31 cellular contexts compared by ENCODE assay signal in the genomic region with DNA sequence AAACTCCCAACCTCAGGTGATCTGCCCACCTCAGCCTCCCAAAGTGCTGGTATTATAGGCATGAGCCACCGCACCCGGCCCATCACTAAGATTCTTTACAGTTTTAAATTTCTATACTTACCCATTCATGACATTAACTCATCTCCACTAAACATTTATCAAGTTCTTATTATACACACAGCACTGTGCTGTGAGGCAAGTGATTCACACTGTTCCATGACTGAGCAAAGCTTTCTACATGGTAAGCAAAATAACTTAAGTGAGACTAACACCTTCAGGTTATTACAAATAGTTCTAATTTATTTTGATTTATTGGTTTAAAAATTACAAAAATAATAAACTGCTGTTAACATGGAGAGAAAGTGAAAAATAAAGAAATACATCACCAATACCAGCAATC. TPM values are rescaled to one million over a fixed set of nuclear protein-coding genes. Genes with fewer than 3 reads are reported as not detected.
"Had no signal": no experiment of that assay in that cellular context is flagged by ENCODE, and none has a peak within 500 bp of the region (broad histone marks: within the 10 kb centered on the region; RNA-seq: fewer than 3 reads in every experiment).

No MANE protein-coding gene starts in this region.

- DNase-seq: activated CD4-positive, alpha-beta memory T cell treated with anti-CD3 and anti-CD28 coated beads for 36 hours; activated CD4-positive, alpha-beta T cell treated with anti-CD3 and anti-CD28 coated beads for 36 hours; activated CD4-positive, alpha-beta T cell treated with anti-CD3 and anti-CD28 coated beads, Interleukin-2, amount 10 ng/mL, durations not matched to agents 24 days and 14 days; activated CD4-positive, CD25-positive, alpha-beta regulatory T cell; activated CD4-positive, CD25-positive, alpha-beta regulatory T cell treated with anti-CD3 and anti-CD28 coated beads, Interleukin-2, amount 50 U/mL, for 72 hours; activated CD8-positive, alpha-beta memory T cell treated with anti-CD3 and anti-CD28 coated beads, Interleukin-2, amount 10 ng/mL, durations not matched to agents 7 days and 5 days; activated CD8-positive, alpha-beta memory T cell treated with anti-CD3 and anti-CD28 coated beads, Interleukin-2, amount 50 U/mL, for 4 hours; activated CD8-positive, alpha-beta T cell treated with anti-CD3 and anti-CD28 coated beads, Interleukin-2, amount 10 ng/mL, durations not matched to agents 7 days and 5 days; activated effector memory CD4-positive, alpha-beta T cell treated with anti-CD3 and anti-CD28 coated beads, Interleukin-2, amount 50 U/mL, for 16 hours; activated naive CD4-positive, alpha-beta T cell treated with anti-CD3 and anti-CD28 coated beads for 36 hours; activated naive CD8-positive, alpha-beta T cell treated with anti-CD3 and anti-CD28 coated beads for 36 hours; activated naive CD8-positive, alpha-beta T cell treated with anti-CD3 and anti-CD28 coated beads, Interleukin-2, amount 50 U/mL, for 24 hours; activated T-cell treated with anti-CD3 and anti-CD28 coated beads, Interleukin-2, amount 50 U/mL, for 1 hour; activated T-cell treated with anti-CD3 and anti-CD28 coated beads, Interleukin-2, amount 50 U/mL, for 48 hours; amygdala; aorta; body of pancreas; caudate nucleus; cortex of kidney; effector CD8-positive, alpha-beta T cell; foreskin fibroblast; head of caudate nucleus; T-helper 2 cell had no signal

- H3K4me1 ChIP-seq: adrenal gland, body of pancreas had no signal

- H3K4me3 ChIP-seq: adrenal gland, body of pancreas had no signal

- H3K9me3 ChIP-seq: adrenal gland, body of pancreas had no signal

- H3K27ac ChIP-seq: adrenal gland, body of pancreas, epithelial cell of prostate had no signal

- H3K27me3 ChIP-seq: adrenal gland, body of pancreas had no signal

RNA-seq across cellular contexts. Expression of a gene that starts 33.5 kb away (rescaled TPM):
- total RNA-seq: activated CD4-positive, alpha-beta memory T cell treated with anti-CD3 and anti-CD28 coated beads for 36 hours; activated CD4-positive, alpha-beta T cell treated with anti-CD3 and anti-CD28 coated beads for 36 hours; activated CD4-positive, alpha-beta T cell treated with anti-CD3 and anti-CD28 coated beads, Interleukin-2, amount 10 ng/mL, durations not matched to agents 24 days and 14 days; activated CD8-positive, alpha-beta memory T cell treated with anti-CD3 and anti-CD28 coated beads for 36 hours; activated CD8-positive, alpha-beta memory T cell treated with anti-CD3 and anti-CD28 coated beads, Interleukin-2, amount 10 ng/mL, durations not matched to agents 7 days and 5 days; activated CD8-positive, alpha-beta T cell treated with anti-CD3 and anti-CD28 coated beads, Interleukin-2, amount 10 ng/mL, durations not matched to agents 7 days and 5 days; activated naive CD4-positive, alpha-beta T cell treated with anti-CD3 and anti-CD28 coated beads for 36 hours; activated naive CD8-positive, alpha-beta T cell treated with anti-CD3 and anti-CD28 coated beads for 36 hours; activated T-helper 1 cell treated with anti-CD3 and anti-CD28 coated beads, Interleukin-12 subunit alpha, Interleukin-12 subunit beta, Interleukin-2, Interleukin-4 antibody, amounts not matched to agents 30 ng/mL and 10 ng/mL and 1 ng/mL, durations not matched to agents 14 hours and 24 hours and 36 hours; activated T-helper 2 cell treated with anti-CD3 and anti-CD28 coated beads, Interferon-gamma antibody, Interleukin-2, Interleukin-4, amounts not matched to agents 10 μg/mL and 5 μg/mL and 100 μg/mL, durations not matched to agents 14 hours and 24 hours and 36 hours; aorta; endothelial cell of umbilical vein; frontal cortex; T-helper 1 cell treated with Interleukin-12 subunit alpha and Interleukin-12 subunit beta and Interleukin-4 antibody, amounts not matched to agents 30 ng/mL and 1 ng/mL, for 36 hours had no signal
